ENCODE assay signal across 14 cellular contexts in the genomic region with DNA sequence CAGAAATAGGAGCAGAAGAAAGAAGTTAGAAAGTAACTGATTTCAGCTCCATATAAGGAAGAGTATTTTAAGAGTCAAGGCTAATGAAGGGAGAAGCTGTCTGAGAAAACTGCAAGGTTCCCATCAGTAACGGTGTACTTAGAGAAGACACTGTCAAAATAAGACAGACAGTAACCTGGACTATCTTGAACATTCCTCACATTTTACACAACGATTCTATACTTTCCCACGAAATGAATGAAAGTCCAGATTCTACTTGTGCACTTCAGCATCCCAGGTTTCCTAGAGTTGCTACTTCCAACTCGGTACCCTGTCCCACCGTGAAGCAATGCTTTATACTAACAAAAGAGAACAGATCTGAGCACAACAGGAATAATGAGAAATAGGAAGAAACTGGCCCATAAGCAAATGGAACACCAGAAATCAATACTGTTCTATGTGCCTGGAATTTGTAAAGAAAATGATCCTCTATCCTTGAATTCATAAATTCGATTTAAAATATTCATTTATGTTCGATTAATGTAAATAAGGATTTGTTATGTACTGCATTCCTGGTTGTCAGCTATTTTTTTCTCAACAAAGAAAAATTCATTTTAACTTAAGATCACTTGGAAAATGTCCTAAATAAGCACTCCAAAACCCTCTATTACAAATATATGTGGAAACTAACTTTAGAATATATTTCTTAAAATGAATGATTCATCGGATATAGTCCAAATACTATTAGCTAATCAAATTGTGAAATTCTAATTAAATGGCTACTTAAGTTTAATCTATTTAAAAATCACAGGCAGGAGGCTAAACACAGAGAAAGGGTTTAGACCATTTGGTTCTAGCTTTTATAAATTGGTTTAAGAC. TPM values are rescaled to one million over a fixed set of nuclear protein-coding genes. Genes with fewer than 3 reads are reported as not detected.
DNase-seq lines count a peak whose midpoint lies in the region; ATAC-seq, FAIRE-seq and TF ChIP-seq lines count a peak whose summit lies in the region.
"Had no signal": no experiment of that assay in that cellular context is flagged by ENCODE, and none has a peak within 500 bp of the region (broad histone marks: within the 10 kb centered on the region; RNA-seq: fewer than 3 reads in every experiment).

No MANE protein-coding gene starts in this region.

- DNase-seq in IMR-90, result no peak
- no peak for DNase-seq in esophagus muscularis mucosa (ENCODE audit: extremely low spot score)
- DNase-seq in ovary, result no peak
- DNase-seq in GM12892 (ENCODE audit: insufficient read length), result no peak
- no peak for DNase-seq in RWPE1 (ENCODE audit: low spot score)
- DNase-seq: activated CD4-positive, alpha-beta T cell treated with anti-CD3 and anti-CD28 coated beads for 36 hours; CD4-positive, CD25-positive, alpha-beta regulatory T cell; NCI-H510A treated with DMSO at 0.1 percent for 48 hours; SHP77 treated with DMSO at 0.1 percent for 48 hours; stimulated activated naive CD4-positive, alpha-beta T cell had no signal

- no CpG with 5 or more reads among the region's 8 CpGs for WGBS in IMR-90 (ENCODE audit: extremely low coverage in 2 of 2, insufficient read length in 1 of 2), 2 experiments
- WGBS in esophagus muscularis mucosa, result 38% methylated on average over 8 of the region's 8 CpGs
- WGBS in ovary, 3 donors, result 29 to 35% (median 31%) methylated on average over 8 of the region's 8 CpGs

- H3K4ac ChIP-seq in IMR-90 (ENCODE audit: low read depth, low read length), result no peak overlapping the region

- H4K5ac ChIP-seq in IMR-90 (ENCODE audit: low read depth, low read length), result no peak overlapping the region

- no peak for FAIRE-seq in GM12892 (lab: Jason Lieb, UNC)

- POLR2A ChIA-PET in IMR-90 (lab: Charles Lee; ENCODE audit: unreplicated experiment), result no interaction called here
- POLR2A ChIA-PET in RWPE1 (lab: Yijun Ruan, JAX; ENCODE audit: low non-redundant PET), result interaction anchor here (0.6 kb wide), 1 partner anchor 673 kb away, joined by 3 read pairs; no protein-coding TSS in a partner anchor

- 0 out of 2 replicates have a peak overlapping the region, but pooled peaks have one; percentile 4 for H3K23ac ChIP-seq in IMR-90 (ENCODE audit: low read depth, low read length)

- dilution Hi-C loops in IMR-90 (cut with HindIII; ENCODE audit: low sequenced_read_pairs, unreplicated experiment), result no loop called here

- no peak overlapping the region for H2BK20ac ChIP-seq in IMR-90 (ENCODE audit: low read depth, low read length)

- H4K8ac ChIP-seq in IMR-90 (ENCODE audit: low read depth in 2 of 2, low read length in 2 of 2), result no peak overlapping the region

- peaks cover 5% of the 10 kb centered on the region for H3K9me1 ChIP-seq in IMR-90 (ENCODE audit: insufficient read depth, low read length)

- no peak overlapping the region for H3K18ac ChIP-seq in IMR-90 (ENCODE audit: low read depth, low read length)

- H3K14ac ChIP-seq in IMR-90 (replicated peaks; ENCODE audit: low read depth, low read length), result no peak overlapping the region

- TF ChIP-seq EP300 in esophagus muscularis mucosa (IDR thresholded peaks at IDR 0.05) (no peak), ovary (IDR thresholded peaks at IDR 0.05) (no peak)

- no peak overlapping the region for H2AFZ ChIP-seq in ACC112 (ENCODE audit: low read length, unreplicated experiment)
- no peak overlapping the region for H2AFZ ChIP-seq in IMR-90 (replicated peaks; ENCODE audit: low read length, poor library complexity)

- H3K9me3 ChIP-seq in IMR-90 (ENCODE audit: control insufficient read depth, insufficient read depth, low read length), result no peaks in the 10 kb centered on the region
- no peaks in the 10 kb centered on the region for H3K9me3 ChIP-seq in esophagus muscularis mucosa
- no peaks in the 10 kb centered on the region for H3K9me3 ChIP-seq in ovary
- H3K9me3 ChIP-seq: mucosa of descending colon had no signal

- intact Hi-C loops in IMR-90 (cut with micrococcal nuclease), result no loop called here
- intact Hi-C loops in esophagus muscularis mucosa (cut with DNase I), result loop anchor here (5.0 kb wide), 1 partner anchor 64 kb away; no protein-coding TSS in a partner anchor
- intact Hi-C loops in ovary (cut with DNase I), result loop anchor here in 1 of 4 donors (10.0 kb wide), 1 partner anchor 67 kb away; no protein-coding TSS in a partner anchor

- H2AK9ac ChIP-seq in IMR-90 (replicated peaks; ENCODE audit: low read depth, low read length, poor library complexity), result no peak overlapping the region

- H3K79me2 ChIP-seq in ACC112 (ENCODE audit: control insufficient read depth, insufficient read depth, low read length, unreplicated experiment), result no peaks in the 10 kb centered on the region

- H4K91ac ChIP-seq in IMR-90 (ENCODE audit: insufficient read depth, low read depth, low read length), result no peak overlapping the region

- H3K79me1 ChIP-seq in IMR-90 (ENCODE audit: low read depth in 1 of 2, low read length in 2 of 2), result no peaks in the 10 kb centered on the region

- no peak overlapping the region for H3K9ac ChIP-seq in IMR-90 (ENCODE audit: low read depth, low read length)

- in situ Hi-C loops in IMR-90 (cut with MboI; ENCODE audit: low sequenced_read_pairs), result no loop called here

- H2BK5ac ChIP-seq in IMR-90 (ENCODE audit: low read depth, low read length, poor library complexity, severe bottlenecking), result no peak overlapping the region

- H3K4me2 ChIP-seq in IMR-90 (ENCODE audit: low read depth, low read length), result no peak overlapping the region; the same call in 1 of the 2 replicates

- H2AK5ac ChIP-seq in IMR-90 (ENCODE audit: low read depth, low read length), result no peak overlapping the region

- CTCF ChIA-PET in IMR-90 (lab: Yijun Ruan, JAX) (interaction anchor here (1.0 kb wide), 1 partner anchor 13 kb away, joined by 3 read pairs; no protein-coding TSS in a partner anchor), RWPE1 (lab: Yijun Ruan, JAX) (interaction anchor here (0.7 kb wide), 1 partner anchor 136 kb away, joined by 3 read pairs; no protein-coding TSS in a partner anchor)

- no peaks in the 10 kb centered on the region for H4K20me1 ChIP-seq in IMR-90 (ENCODE audit: insufficient read depth, low read length)

- no peak overlapping the region for H2BK120ac ChIP-seq in IMR-90 (ENCODE audit: low read depth, low read length)

- H3K27me3 ChIP-seq in ACC112 (ENCODE audit: insufficient read depth, low read length) (peaks cover 91% of the 10 kb centered on the region), IMR-90 (ENCODE audit: control insufficient read depth, insufficient read depth, low read length) (peaks cover 31% of the 10 kb centered on the region), esophagus muscularis mucosa (peaks cover 0 to 4% (median 0%) of the 10 kb centered on the region in 4 donors), ovary (no peaks in the 10 kb centered on the region)

- TF ChIP-seq POLR2A in IMR-90 (IDR thresholded peaks at IDR 0.05; ENCODE audit: low read depth, low read length) (no peak), esophagus muscularis mucosa (IDR thresholded peaks at IDR 0.05; ENCODE audit: low read depth) (no peak), ovary (IDR thresholded peaks at IDR 0.05) (no peak), GM12892 (IDR thresholded peaks at IDR 0.05; ENCODE audit: low read depth, low read length) (no peak)

- no TSS peak for BruUV-seq in IMR-90 (replicated peaks; lab: Mats Ljungman, UMichigan)

- no peak overlapping the region for H2BK15ac ChIP-seq in IMR-90 (ENCODE audit: low read depth, low read length)

- H3K27ac ChIP-seq in ACC112 (ENCODE audit: low read depth, low read length) (no peak overlapping the region), IMR-90 (ENCODE audit: insufficient read depth, low read length) (no peak overlapping the region), esophagus muscularis mucosa (replicated peaks in 1 of 4) (peak overlapping the region; percentile 95 to 98 (median 96)), ovary (peak overlapping the region in 1 of 2 donors; percentile 82), RWPE1 (no peak overlapping the region)

- TF ChIP-seq RAD21 in IMR-90 (IDR thresholded peaks at IDR 0.05; ENCODE audit: low read length), result no peak

- H3K36me3 ChIP-seq in ACC112 (ENCODE audit: insufficient read depth, low read length) (no peaks in the 10 kb centered on the region), IMR-90 (ENCODE audit: control insufficient read depth, insufficient read depth, low read length) (no peaks in the 10 kb centered on the region), esophagus muscularis mucosa (no peaks in the 10 kb centered on the region), ovary (no peaks in the 10 kb centered on the region)

- H3K4me3 ChIP-seq in ACC112 (ENCODE audit: low read depth, low read length) (peak overlapping the region; percentile 78), IMR-90 (ENCODE audit: insufficient read depth, low read depth, low read length) (no peak overlapping the region; the same call in 1 of the 2 replicates), esophagus muscularis mucosa (peak overlapping the region; percentile 83 to 95 (median 90)), ovary (peak overlapping the region; percentile 67)

- ATAC-seq in IMR-90 (ENCODE audit: low read depth) (no peak), GM18498 (IDR thresholded peaks at IDR 0.05; ENCODE audit: unreplicated experiment) (no peak), GM18868 (IDR thresholded peaks at IDR 0.05; ENCODE audit: unreplicated experiment) (no peak)

- H3K4me1 ChIP-seq in ACC112 (ENCODE audit: control insufficient read depth, insufficient read depth, low read length, unreplicated experiment) (no peaks in the 10 kb centered on the region), IMR-90 (ENCODE audit: control insufficient read depth, insufficient read depth, low read length) (no peaks in the 10 kb centered on the region; the same call in 1 of the 2 replicates), esophagus muscularis mucosa (peaks cover 6 to 64% (median 51%) of the 10 kb centered on the region in 4 donors), ovary (ENCODE audit: insufficient read depth) (peaks cover 1% of the 10 kb centered on the region)

- H3K56ac ChIP-seq in IMR-90 (ENCODE audit: extremely low read depth, insufficient read depth, low read length), result no peak overlapping the region

- TF ChIP-seq CTCF in IMR-90 (conservative IDR thresholded peaks at IDR 0.05; ENCODE audit: low read depth, low read length) (no peak), esophagus muscularis mucosa (IDR thresholded peaks at IDR 0.05) (no peak), ovary (IDR thresholded peaks at IDR 0.05) (no peak), RWPE1 (conservative IDR thresholded peaks at IDR 0.05; ENCODE audit: low read depth) (no peak)

TF ChIP-seq in IMR-90, 13 proteins besides CTCF, POLR2A, EP300 and RAD21 (continues in another document):
- TF ChIP-seq NFE2L2 (IDR thresholded peaks at IDR 0.05; ENCODE audit: low read depth, low read length), result no peak
- TF ChIP-seq RCOR1 (IDR thresholded peaks at IDR 0.05; ENCODE audit: insufficient replicate concordance, low read length), result no peak
- TF ChIP-seq RFX5 (IDR thresholded peaks at IDR 0.05; ENCODE audit: low read depth, low read length), result no peak

RNA-seq across cellular contexts. Expression of a gene that starts 1.5 kb away (rescaled TPM):
- 1.8 and 2.8 TPM in 2 replicates for total RNA-seq in IMR-90 (2012; rRNA removed)
- polyA plus RNA-seq in IMR-90 (2012; rRNA removed), result 0.89 and 0.96 TPM in 2 replicates
- polyA plus RNA-seq in IMR-90 (2012; cell fraction: cytosol; rRNA removed), result 0.35 and 0.63 TPM in 2 replicates
- polyA plus RNA-seq in IMR-90 (2012; cell fraction: nucleus; rRNA removed; ENCODE audit: low replicate concordance), result 0.28 and 0.45 TPM in 2 replicates
- total RNA-seq in esophagus muscularis mucosa, result 10 to 100 TPM; 33.1 to 54.0 (median 38.9) TPM
- 10 to 100 TPM in 2 of 7 donors, 1 to 10 TPM in 5; 3.8 to 17.7 (median 7.6) TPM for total RNA-seq in ovary
- polyA plus RNA-seq in ovary, result 1 to 10 TPM; 3.5 to 9.0 TPM
- 0.19 TPM for polyA plus RNA-seq in GM12892 (2012; ENCODE audit: missing spikeins)
- total RNA-seq: CD4-positive, CD25-positive, alpha-beta regulatory T cell had no signal
- polyA plus RNA-seq: CD4-positive, CD25-positive, alpha-beta regulatory T cell had no signal

Comparison
In these comparisons a context has a peak if more than half of its experiments do, and no peak if none do; other contexts are left out.
1. H3K27ac ChIP-seq: peak in esophagus muscularis mucosa (4 of 4); none in ACC112 (single experiment), IMR-90 (single experiment) and RWPE1 (single experiment).